Comparison of ENCODE assay signal across 1 cellular context in the genomic region with DNA sequence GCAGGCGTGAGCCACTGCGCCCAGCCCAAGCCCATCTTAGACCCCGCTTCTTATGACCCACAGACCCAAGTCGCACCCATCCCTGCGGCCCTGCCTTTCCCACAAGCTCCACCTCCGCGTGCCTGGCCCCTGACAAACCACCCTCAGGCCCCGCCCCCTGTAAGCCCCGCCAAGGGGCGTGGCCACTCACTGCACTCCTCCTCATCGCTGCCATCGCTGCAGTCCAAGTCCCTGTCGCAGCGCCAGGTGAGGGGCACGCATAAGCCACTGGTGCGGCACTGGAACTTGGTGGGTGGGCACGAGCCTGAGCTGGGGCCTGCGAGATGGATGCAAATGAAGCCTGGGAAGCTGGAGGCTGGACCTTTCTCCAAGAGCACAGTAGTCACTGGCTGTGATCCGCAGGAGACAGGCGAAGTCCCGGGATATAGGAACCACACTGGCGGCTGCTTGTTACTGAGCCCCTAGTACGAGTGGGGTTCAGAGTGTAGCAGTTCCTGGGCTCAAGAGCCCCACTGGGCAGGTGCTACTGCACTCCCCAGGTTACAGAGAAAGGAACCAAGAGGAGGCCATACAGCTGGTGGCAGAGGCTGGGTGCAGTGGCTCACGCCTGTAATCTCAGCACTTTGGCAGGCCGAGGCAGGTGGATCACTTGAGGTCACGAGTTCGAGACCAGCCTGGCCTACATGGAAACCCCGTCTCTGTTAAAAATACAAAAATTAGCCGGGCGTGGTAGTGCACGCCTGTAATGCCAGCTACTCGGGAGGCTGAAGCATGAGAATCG.
TF ChIP-seq lines count a peak whose summit lies in the region.

No MANE protein-coding gene starts in this region.

TF ChIP-seq in GM23338, 12 proteins besides CTCF, POLR2A, EP300 and RAD21 (continued from another document):
- TF ChIP-seq, protein P1, sequence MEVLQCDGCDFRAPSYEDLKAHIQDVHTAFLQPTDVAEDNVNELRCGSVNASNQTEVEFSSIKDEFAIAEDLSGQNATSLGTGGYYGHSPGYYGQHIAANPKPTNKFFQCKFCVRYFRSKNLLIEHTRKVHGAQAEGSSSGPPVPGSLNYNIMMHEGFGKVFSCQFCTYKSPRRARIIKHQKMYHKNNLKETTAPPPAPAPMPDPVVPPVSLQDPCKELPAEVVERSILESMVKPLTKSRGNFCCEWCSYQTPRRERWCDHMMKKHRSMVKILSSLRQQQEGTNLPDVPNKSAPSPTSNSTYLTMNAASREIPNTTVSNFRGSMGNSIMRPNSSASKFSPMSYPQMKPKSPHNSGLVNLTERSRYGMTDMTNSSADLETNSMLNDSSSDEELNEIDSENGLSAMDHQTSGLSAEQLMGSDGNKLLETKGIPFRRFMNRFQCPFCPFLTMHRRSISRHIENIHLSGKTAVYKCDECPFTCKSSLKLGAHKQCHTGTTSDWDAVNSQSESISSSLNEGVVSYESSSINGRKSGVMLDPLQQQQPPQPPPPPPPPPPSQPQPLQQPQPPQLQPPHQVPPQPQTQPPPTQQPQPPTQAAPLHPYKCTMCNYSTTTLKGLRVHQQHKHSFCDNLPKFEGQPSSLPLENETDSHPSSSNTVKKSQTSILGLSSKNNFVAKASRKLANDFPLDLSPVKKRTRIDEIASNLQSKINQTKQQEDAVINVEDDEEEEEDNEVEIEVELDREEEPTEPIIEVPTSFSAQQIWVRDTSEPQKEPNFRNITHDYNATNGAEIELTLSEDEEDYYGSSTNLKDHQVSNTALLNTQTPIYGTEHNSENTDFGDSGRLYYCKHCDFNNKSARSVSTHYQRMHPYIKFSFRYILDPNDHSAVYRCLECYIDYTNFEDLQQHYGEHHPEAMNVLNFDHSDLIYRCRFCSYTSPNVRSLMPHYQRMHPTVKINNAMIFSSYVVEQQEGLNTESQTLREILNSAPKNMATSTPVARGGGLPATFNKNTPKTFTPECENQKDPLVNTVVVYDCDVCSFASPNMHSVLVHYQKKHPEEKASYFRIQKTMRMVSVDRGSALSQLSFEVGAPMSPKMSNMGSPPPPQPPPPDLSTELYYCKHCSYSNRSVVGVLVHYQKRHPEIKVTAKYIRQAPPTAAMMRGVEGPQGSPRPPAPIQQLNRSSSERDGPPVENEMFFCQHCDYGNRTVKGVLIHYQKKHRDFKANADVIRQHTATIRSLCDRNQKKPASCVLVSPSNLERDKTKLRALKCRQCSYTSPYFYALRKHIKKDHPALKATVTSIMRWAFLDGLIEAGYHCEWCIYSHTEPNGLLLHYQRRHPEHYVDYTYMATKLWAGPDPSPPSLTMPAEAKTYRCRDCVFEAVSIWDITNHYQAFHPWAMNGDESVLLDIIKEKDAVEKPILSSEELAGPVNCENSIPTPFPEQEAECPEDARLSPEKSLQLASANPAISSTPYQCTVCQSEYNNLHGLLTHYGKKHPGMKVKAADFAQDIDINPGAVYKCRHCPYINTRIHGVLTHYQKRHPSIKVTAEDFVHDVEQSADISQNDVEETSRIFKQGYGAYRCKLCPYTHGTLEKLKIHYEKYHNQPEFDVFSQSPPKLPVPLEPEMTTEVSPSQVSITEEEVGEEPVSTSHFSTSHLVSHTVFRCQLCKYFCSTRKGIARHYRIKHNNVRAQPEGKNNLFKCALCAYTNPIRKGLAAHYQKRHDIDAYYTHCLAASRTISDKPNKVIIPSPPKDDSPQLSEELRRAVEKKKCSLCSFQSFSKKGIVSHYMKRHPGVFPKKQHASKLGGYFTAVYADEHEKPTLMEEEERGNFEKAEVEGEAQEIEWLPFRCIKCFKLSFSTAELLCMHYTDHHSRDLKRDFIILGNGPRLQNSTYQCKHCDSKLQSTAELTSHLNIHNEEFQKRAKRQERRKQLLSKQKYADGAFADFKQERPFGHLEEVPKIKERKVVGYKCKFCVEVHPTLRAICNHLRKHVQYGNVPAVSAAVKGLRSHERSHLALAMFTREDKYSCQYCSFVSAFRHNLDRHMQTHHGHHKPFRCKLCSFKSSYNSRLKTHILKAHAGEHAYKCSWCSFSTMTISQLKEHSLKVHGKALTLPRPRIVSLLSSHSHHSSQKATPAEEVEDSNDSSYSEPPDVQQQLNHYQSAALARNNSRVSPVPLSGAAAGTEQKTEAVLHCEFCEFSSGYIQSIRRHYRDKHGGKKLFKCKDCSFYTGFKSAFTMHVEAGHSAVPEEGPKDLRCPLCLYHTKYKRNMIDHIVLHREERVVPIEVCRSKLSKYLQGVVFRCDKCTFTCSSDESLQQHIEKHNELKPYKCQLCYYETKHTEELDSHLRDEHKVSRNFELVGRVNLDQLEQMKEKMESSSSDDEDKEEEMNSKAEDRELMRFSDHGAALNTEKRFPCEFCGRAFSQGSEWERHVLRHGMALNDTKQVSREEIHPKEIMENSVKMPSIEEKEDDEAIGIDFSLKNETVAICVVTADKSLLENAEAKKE (CRISPR knock-in tag; IDR thresholded peaks at IDR 0.05) = no peak
- no peak for TF ChIP-seq POLR2AphosphoS5 (IDR thresholded peaks at IDR 0.05; ENCODE audit: low read depth)
